In genomic region chr2:172288603-172289002, GRCh38 we compare ENCODE assay signal across 9 cellular contexts.
A peak's percentile ranks its signal among the peaks of the same experiment; 100 is the strongest.
DNase-seq lines count a peak whose midpoint lies in the region; ATAC-seq and TF ChIP-seq lines count a peak whose summit lies in the region.
"Had no signal": no experiment of that assay in that cellular context is flagged by ENCODE, and none has a peak within 500 bp of the region (broad histone marks: within the 10 kb centered on the region; RNA-seq: fewer than 3 reads in every experiment).

No MANE protein-coding gene starts in this region.

- H3K27ac Mint-ChIP-seq in CD4-positive, alpha-beta T cell, result no peak overlapping the region
- H3K27ac Mint-ChIP-seq: activated naive CD8-positive, alpha-beta T cell treated with anti-CD3 and anti-CD28 coated beads, Interleukin-2, amount 10 ng/mL, durations not matched to agents 7 days and 5 days had no signal

- peak overlapping the region; percentile 29; the same call in 1 of the 2 replicates for H3K4me2 ChIP-seq in HCT116 (ENCODE audit: low read length)

- POLR2A ChIA-PET in CD4-positive, alpha-beta T cell (lab: Charles Lee), result interaction anchor here (0.9 to 1.0 kb wide), 3 partner anchors 9 to 173 kb away, joined by 3 to 4 read pairs (median 3); no protein-coding TSS in a partner anchor
- POLR2A ChIA-PET in HCT116 (lab: Charles Lee), result interaction anchor here (1.3 kb wide), 1 partner anchor 35 kb away, joined by 4 read pairs; no protein-coding TSS in a partner anchor

- no peaks in the 10 kb centered on the region for H3K9me3 ChIP-seq in CD4-positive, alpha-beta T cell (ENCODE audit: control insufficient read depth, low read length)
- H3K9me3 ChIP-seq in HCT116 (ENCODE audit: control insufficient read depth in 1 of 2, insufficient read depth in 1 of 2, low read depth in 1 of 2, low read length in 2 of 2), result no peaks in the 10 kb centered on the region
- no peaks in the 10 kb centered on the region for H3K9me3 ChIP-seq in mucosa of descending colon

- TF ChIP-seq RAD21 in HCT116 (IDR thresholded peaks at IDR 0.05; ENCODE audit: low read depth), result no peak

- no peaks in the 10 kb centered on the region for H3K36me3 Mint-ChIP-seq in CD4-positive, alpha-beta T cell (ENCODE audit: low read depth)

- peaks cover 9 to 25% of the 10 kb centered on the region in 2 experiments for H3K4me1 ChIP-seq in HCT116 (ENCODE audit: control insufficient read depth in 1 of 2, insufficient read depth in 2 of 2, low read length in 2 of 2)
- H3K4me1 ChIP-seq in mucosa of descending colon (ENCODE audit: low read depth), result no peaks in the 10 kb centered on the region

- peaks cover 41% of the 10 kb centered on the region for H3K4me1 Mint-ChIP-seq in CD4-positive, alpha-beta T cell (ENCODE audit: low read depth)

- H2AFZ ChIP-seq in HCT116 (ENCODE audit: low read depth, low read length, poor library complexity, severe bottlenecking), result no peak overlapping the region

- no peak for TF ChIP-seq POLR2A in HCT116 (IDR thresholded peaks at IDR 0.05; ENCODE audit: borderline replicate concordance, extremely low read depth, insufficient read depth, insufficient read length)

- H3K9me3 Mint-ChIP-seq in CD4-positive, alpha-beta T cell, result no peaks in the 10 kb centered on the region

- no peak overlapping the region for H3K27ac ChIP-seq in CD4-positive, alpha-beta T cell (ENCODE audit: low read depth, low read length)
- no peak overlapping the region for H3K27ac ChIP-seq in HCT116 (ENCODE audit: low read depth, low read length)

- no peaks in the 10 kb centered on the region for H3K27me3 Mint-ChIP-seq in CD4-positive, alpha-beta T cell

- no peaks in the 10 kb centered on the region for H3K9me2 ChIP-seq in HCT116 (ENCODE audit: insufficient read depth)

- intact Hi-C loops in CD4-positive, alpha-beta T cell (cut with DNase I, micrococcal nuclease), result no loop called here
- intact Hi-C loops in HCT116 (cut with micrococcal nuclease), result no loop called here
- intact Hi-C loops in mucosa of descending colon (cut with DNase I, micrococcal nuclease), result no loop called here

- no peak overlapping the region for H3K4me3 Mint-ChIP-seq in CD4-positive, alpha-beta T cell
- H3K4me3 Mint-ChIP-seq: activated naive CD8-positive, alpha-beta T cell treated with anti-CD3 and anti-CD28 coated beads, Interleukin-2, amount 10 ng/mL, durations not matched to agents 7 days and 5 days had no signal

- no peak overlapping the region for H3K4me3 ChIP-seq in HCT116 (replicated peaks in 1 of 2; ENCODE audit: low read depth in 1 of 2, low read length in 2 of 2)
- H3K4me3 ChIP-seq in fibroblast of mammary gland (ENCODE audit: control insufficient read depth, low read depth, low read length), result no peak overlapping the region
- H3K4me3 ChIP-seq in mucosa of descending colon, result no peak overlapping the region

- no peak overlapping the region for H3K9ac ChIP-seq in HCT116 (ENCODE audit: low read length)

- TF ChIP-seq CTCF in CD4-positive, alpha-beta T cell (IDR thresholded peaks at IDR 0.05), result no peak
- TF ChIP-seq CTCF in HCT116 (IDR thresholded peaks at IDR 0.05 in 2 of 3, conservative IDR thresholded peaks at IDR 0.05 in 1 of 3; ENCODE audit: borderline replicate concordance in 1 of 3, insufficient read depth in 1 of 3, low read depth in 2 of 3, low read length in 2 of 3) (no peak), fibroblast of mammary gland (conservative IDR thresholded peaks at IDR 0.05; ENCODE audit: control insufficient read depth, insufficient read depth, low read depth, low read length) (no peak), mucosa of descending colon (IDR thresholded peaks at IDR 0.05) (no peak)

- ATAC-seq in CD4-positive, alpha-beta T cell (ENCODE audit: poor library complexity), result no peak
- ATAC-seq in HCT116 (peak; percentile 77), mucosa of descending colon (no peak), GM19324 (IDR thresholded peaks at IDR 0.05; ENCODE audit: low FRiP score, unreplicated experiment) (no peak)

- RAD21 ChIA-PET in HCT116 (lab: Charles Lee; ENCODE audit: low non-redundant PET in 1 of 2, low total read pairs in 2 of 2, uncharacterized antibody in 2 of 2, unreplicated experiment in 2 of 2), result no interaction called here

- peak in 9 of 10 experiments; percentile 10 to 54 (median 45) for DNase-seq in CD4-positive, alpha-beta T cell
- DNase-seq in HCT116 (ENCODE audit: low read depth, low spot score), result peak; percentile 74
- DNase-seq in activated CD4-positive, alpha-beta T cell treated with anti-CD3 and anti-CD28 coated beads for 4 hours, result peak; percentile 14 to 26
- peak; percentile 45 for DNase-seq in fibroblast of mammary gland (ENCODE audit: low read depth)
- no peak for DNase-seq in mucosa of descending colon
- no peak for DNase-seq in superior temporal gyrus (ENCODE audit: extremely low spot score)
- DNase-seq in GM03348 (ENCODE audit: low spot score), result no peak
- DNase-seq: activated naive CD8-positive, alpha-beta T cell treated with anti-CD3 and anti-CD28 coated beads, Interleukin-2, amount 10 ng/mL, durations not matched to agents 7 days and 5 days had no signal

- CTCF ChIA-PET in CD4-positive, alpha-beta T cell (lab: Charles Lee), result interaction anchor here (0.9 kb wide), 1 partner anchor 188 kb away, joined by 3 read pairs; no protein-coding TSS in a partner anchor
- CTCF ChIA-PET in HCT116 (lab: Charles Lee), result interaction anchor here (1.1 to 1.3 kb wide), 2 partner anchors 110 to 173 kb away, joined by 3 to 4 read pairs; no protein-coding TSS in a partner anchor

- H3K79me2 ChIP-seq in HCT116 (ENCODE audit: insufficient read depth, low read length), result no peaks in the 10 kb centered on the region

- H3K36me3 ChIP-seq in HCT116 (ENCODE audit: control insufficient read depth in 1 of 2, insufficient read depth in 2 of 2, low read length in 2 of 2), result no peaks in the 10 kb centered on the region
- H3K36me3 ChIP-seq in mucosa of descending colon (ENCODE audit: low read depth), result no peaks in the 10 kb centered on the region

- no TSS peak for BruUV-seq in HCT116 (replicated peaks; lab: Mats Ljungman, UMichigan)

- no peaks in the 10 kb centered on the region for H4K20me1 ChIP-seq in HCT116 (ENCODE audit: insufficient read depth)

- no peaks in the 10 kb centered on the region for H3K27me3 ChIP-seq in CD4-positive, alpha-beta T cell (ENCODE audit: control insufficient read depth, insufficient read depth, low read length)
- H3K27me3 ChIP-seq in HCT116 (ENCODE audit: insufficient read depth, low read length), result no peaks in the 10 kb centered on the region

TF ChIP-seq in HCT116, 20 proteins besides CTCF, POLR2A, EP300 and RAD21:
- TF ChIP-seq TCF7L2 (IDR thresholded peaks at IDR 0.05; ENCODE audit: borderline replicate concordance, extremely low read depth, insufficient read depth, insufficient read length) (no peak), SRF (IDR thresholded peaks at IDR 0.05; ENCODE audit: low read depth) (no peak), ELF1 (IDR thresholded peaks at IDR 0.05; ENCODE audit: borderline replicate concordance, low read depth) (no peak), EZH2phosphoT487 (IDR thresholded peaks at IDR 0.05; ENCODE audit: borderline replicate concordance) (no peak), POLR2AphosphoS5 (IDR thresholded peaks at IDR 0.05; ENCODE audit: low read depth, low read length) (peak; percentile 44; the same call in 1 of the 2 replicates), SP1 (IDR thresholded peaks at IDR 0.05; ENCODE audit: low read depth) (peak; percentile 34; the same call in 1 of the 2 replicates), CBX3 (IDR thresholded peaks at IDR 0.05; ENCODE audit: low read depth) (peak; percentile 58; the same call in 1 of the 2 replicates), JUND (IDR thresholded peaks at IDR 0.05) (peak; percentile 65), MAX (IDR thresholded peaks at IDR 0.05) (no peak), EZH2 (IDR thresholded peaks at IDR 0.05) (no peak), FOSL1 (IDR thresholded peaks at IDR 0.05; ENCODE audit: low read depth) (peak; percentile 65)

Comparison
In these comparisons a context has a peak if more than half of its experiments do, and no peak if none do; other contexts are left out.
1. DNase-seq: peak in CD4-positive, alpha-beta T cell (9 of 10), HCT116 (single experiment), activated CD4-positive, alpha-beta T cell treated with anti-CD3 and anti-CD28 coated beads for 4 hours (2 of 2) and fibroblast of mammary gland (single experiment); none in mucosa of descending colon (0 of 3), superior temporal gyrus (single experiment) and GM03348 (single experiment).